In the genomic region with DNA sequence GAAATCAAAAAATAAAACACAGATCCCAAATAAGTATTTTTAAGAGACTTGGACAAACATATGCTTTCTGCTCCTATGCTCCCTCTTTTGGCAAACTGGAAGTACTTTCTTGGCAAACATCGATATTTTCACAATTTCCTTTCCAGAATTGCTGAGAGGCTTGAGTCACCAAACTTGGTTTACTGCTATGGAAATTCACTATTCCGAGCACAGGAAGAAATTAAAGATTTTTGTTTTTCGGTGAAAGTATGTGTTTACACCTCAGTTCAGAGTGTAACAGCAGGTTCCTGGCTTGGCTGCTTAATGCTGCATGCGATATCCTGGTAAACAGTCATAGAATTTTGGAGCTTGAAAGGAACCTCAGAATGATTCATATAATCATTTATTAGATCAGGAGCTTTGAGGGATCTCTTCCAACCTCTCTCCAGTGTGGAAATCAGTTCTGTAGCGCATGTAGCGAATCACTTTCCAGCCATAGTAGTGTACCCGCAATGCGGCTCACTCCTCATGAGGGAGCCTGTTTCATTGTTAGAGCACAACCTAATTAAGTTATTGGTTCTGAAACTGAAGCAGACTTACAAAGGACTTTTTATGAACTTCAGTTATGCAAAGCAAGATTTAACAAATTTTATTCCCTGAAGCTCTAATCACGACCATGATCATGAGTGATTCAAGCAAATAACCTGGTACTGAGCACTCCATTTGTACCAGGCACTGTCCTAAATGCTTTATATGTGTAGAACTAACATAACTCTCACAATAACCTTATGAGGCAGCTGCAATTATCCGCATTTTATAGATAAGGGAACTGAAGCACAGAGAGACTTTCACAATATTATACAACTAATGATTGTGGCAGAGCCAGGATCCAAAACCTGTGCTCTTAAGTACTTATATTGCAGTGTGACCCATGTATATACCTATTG, we compare ENCODE assay signal across 8 cellular contexts. TPM values are rescaled to one million over a fixed set of nuclear protein-coding genes. Genes with fewer than 3 reads are reported as not detected.
DNase-seq lines count a peak whose midpoint lies in the region; ATAC-seq, FAIRE-seq and TF ChIP-seq lines count a peak whose summit lies in the region.

No MANE protein-coding gene starts in this region.

- SMC1A ChIA-PET in GM12878 (lab: Charles Lee; ENCODE audit: uncharacterized antibody, unreplicated experiment), result interaction anchor here (0.8 to 1.3 kb wide), 2 partner anchors 15 to 16 kb away, joined by 3 read pairs; no protein-coding TSS in a partner anchor

- CTCF ChIA-PET in GM12878 (lab: Yijun Ruan, JAX), result interaction anchor here (0.9 kb wide), 1 partner anchor 59 kb away, joined by 3 read pairs; no protein-coding TSS in a partner anchor

- H3K4me3 ChIP-seq in AG09309 (ENCODE audit: control insufficient read depth, low read depth, low read length) (no peak overlapping the region; the same call in 1 of the 2 replicates), GM12878 (no peak overlapping the region), keratinocyte (ENCODE audit: control insufficient read depth in 2 of 3, extremely low read depth in 1 of 3, insufficient read depth in 2 of 3, low read depth in 1 of 3, low read length in 3 of 3) (peak overlapping the region in 2 of 3 experiments; percentile 67 to 71), suprapubic skin (peak overlapping the region; percentile 22)
- H3K4me3 ChIP-seq in Jurkat, Clone E6-1 (ENCODE audit: low read length), result no peak overlapping the region

- TF ChIP-seq POLR2A in GM12878 (IDR thresholded peaks at IDR 0.05; ENCODE audit: low read depth, low read length) (no peak), suprapubic skin (IDR thresholded peaks at IDR 0.05) (no peak)

- no peaks in the 10 kb centered on the region for H3K4me1 ChIP-seq in GM12878 (ENCODE audit: control insufficient read depth, insufficient read depth, low read length)
- peaks cover 23% of the 10 kb centered on the region for H3K4me1 ChIP-seq in keratinocyte (ENCODE audit: control insufficient read depth, extremely low read depth, insufficient read depth, low read length)
- peaks cover 30% of the 10 kb centered on the region for H3K4me1 ChIP-seq in suprapubic skin

- ATAC-seq in GM12878 (no peak), HG03196 (IDR thresholded peaks at IDR 0.05; ENCODE audit: unreplicated experiment) (no peak), HG03025 (IDR thresholded peaks at IDR 0.05; ENCODE audit: low FRiP score, unreplicated experiment) (no peak), GM21737 (IDR thresholded peaks at IDR 0.05; ENCODE audit: unreplicated experiment) (no peak)

- DNase-seq in AG09309 (ENCODE audit: low read depth) (peak; percentile 81), GM12878 (ENCODE audit: low read depth, low spot score) (no peak), keratinocyte (ENCODE audit: low read depth, low spot score) (peak; percentile 46), suprapubic skin (ENCODE audit: low spot score in 2 of 2) (no peak)
- peak; percentile 5 for DNase-seq in Jurkat, Clone E6-1 (ENCODE audit: low read depth, low spot score)

- in situ Hi-C loops in GM12878 (cut with MboI), result no loop called here

- H4K20me1 ChIP-seq in GM12878 (ENCODE audit: control insufficient read depth, insufficient read depth) (no peaks in the 10 kb centered on the region), keratinocyte (ENCODE audit: control insufficient read depth, extremely low read depth, insufficient read depth, low read length) (no peaks in the 10 kb centered on the region)

- RAD21 ChIA-PET in GM12878 (lab: Charles Lee; ENCODE audit: unreplicated experiment), result no interaction called here

- H3K79me2 ChIP-seq in GM12878 (ENCODE audit: control insufficient read depth, insufficient read depth, low read length) (no peaks in the 10 kb centered on the region), keratinocyte (ENCODE audit: control insufficient read depth, insufficient read depth, low read length) (no peaks in the 10 kb centered on the region)

- H3K9me3 ChIP-seq in GM12878 (replicated peaks; ENCODE audit: control insufficient read depth, insufficient read depth, low read length) (no peaks in the 10 kb centered on the region), keratinocyte (ENCODE audit: control insufficient read depth, low read depth, low read length) (no peaks in the 10 kb centered on the region), suprapubic skin (no peaks in the 10 kb centered on the region)

- H2AFZ ChIP-seq in GM12878 (ENCODE audit: control insufficient read depth, low read depth, low read length) (no peak overlapping the region), keratinocyte (ENCODE audit: control insufficient read depth, low read length) (peak overlapping the region; percentile 17)

- no peak overlapping the region for H3K27ac ChIP-seq in GM12878 (ENCODE audit: control insufficient read depth, insufficient read depth)
- H3K27ac ChIP-seq in keratinocyte (ENCODE audit: control insufficient read depth, insufficient read depth, low read length), result peak overlapping the region; percentile 97
- peak overlapping the region; percentile 85 for H3K27ac ChIP-seq in suprapubic skin

- 66% methylated on average over 10 of the region's 10 CpGs for WGBS in GM12878 (ENCODE audit: insufficient coverage, insufficient replicate concordance, low lambda C conversion rate, missing lambda C conversion rate)
- 15% methylated on average over 10 of the region's 10 CpGs for WGBS in suprapubic skin

- BruUV-seq in GM12878 (replicated peaks; lab: Mats Ljungman, UMichigan), result no TSS peak

- FAIRE-seq in GM12878 (lab: Jason Lieb, UNC) (no peak), keratinocyte (lab: Jason Lieb, UNC) (peak; percentile 90)

- no peaks in the 10 kb centered on the region for H3K9me1 ChIP-seq in keratinocyte (ENCODE audit: control insufficient read depth, extremely low read depth, insufficient read depth, low read length)

- intact Hi-C loops in GM12878 (cut with micrococcal nuclease; ENCODE audit: unreplicated experiment), result no loop called here

- H3K27me3 ChIP-seq in GM12878 (replicated peaks in 1 of 2; ENCODE audit: control insufficient read depth in 2 of 2, insufficient read depth in 2 of 2, low read length in 1 of 2) (no peaks in the 10 kb centered on the region), keratinocyte (ENCODE audit: control insufficient read depth, extremely low read depth, insufficient read depth, low read length) (no peaks in the 10 kb centered on the region), suprapubic skin (no peaks in the 10 kb centered on the region)

- H3K4me2 ChIP-seq in GM12878 (ENCODE audit: control insufficient read depth, insufficient read depth) (no peak overlapping the region), keratinocyte (ENCODE audit: control insufficient read depth, extremely low read depth, insufficient read depth, low read depth, low read length) (peak overlapping the region; percentile 74)

- dilution Hi-C loops in keratinocyte (cut with MboI; ENCODE audit: extremely low pct_ligation_motif_present, low sequenced_read_pairs), result no loop called here

- H3K36me3 ChIP-seq in GM12878 (ENCODE audit: control insufficient read depth in 2 of 2, insufficient read depth in 2 of 2, low read length in 1 of 2) (no peaks in the 10 kb centered on the region), keratinocyte (ENCODE audit: control insufficient read depth in 2 of 2, extremely low read depth in 1 of 2, insufficient read depth in 2 of 2, low read length in 2 of 2) (peaks cover 0 to 2% of the 10 kb centered on the region in 2 experiments), suprapubic skin (peaks cover under 1% of the 10 kb centered on the region)

- TF ChIP-seq CTCF in AG09309 (IDR thresholded peaks at IDR 0.05; ENCODE audit: control insufficient read depth, insufficient read depth, low read depth, low read length, missing control alignments) (peak; percentile 70), GM12878 (IDR thresholded peaks at IDR 0.05 in 2 of 3, conservative IDR thresholded peaks at IDR 0.05 in 1 of 3; ENCODE audit: control insufficient read depth in 2 of 3, extremely low read depth in 1 of 3, insufficient read depth in 1 of 3, low read depth in 3 of 3, low read length in 3 of 3) (0 out of 6 replicates have a peak, but pooled peaks of 2 of the 3 experiments have one; percentile 5 to 7), keratinocyte (optimal IDR thresholded peaks at IDR 0.05 in 1 of 3, IDR thresholded peaks at IDR 0.05 in 1 of 3, conservative IDR thresholded peaks at IDR 0.05 in 1 of 3; ENCODE audit: extremely low read depth in 1 of 3, insufficient read depth in 2 of 3, low read length in 3 of 3) (peak; percentile 12 to 63 (median 44)), suprapubic skin (IDR thresholded peaks at IDR 0.05) (peak; percentile 25 to 39)

- TF ChIP-seq RAD21 in GM12878 (IDR thresholded peaks at IDR 0.05; ENCODE audit: insufficient read depth, low read depth, low read length), result no peak

- H3K9ac ChIP-seq in GM12878 (ENCODE audit: control insufficient read depth, insufficient read depth, low read length) (no peak overlapping the region), keratinocyte (ENCODE audit: control insufficient read depth, extremely low read depth, insufficient read depth, low read length) (peak overlapping the region; percentile 80)

- POLR2A ChIA-PET in GM12878 (lab: Charles Lee), result no interaction called here

- TF ChIP-seq EP300 in GM12878 (IDR thresholded peaks at IDR 0.05; ENCODE audit: borderline replicate concordance in 1 of 2, control insufficient read depth in 1 of 2, low read depth in 2 of 2, low read length in 2 of 2) (no peak), suprapubic skin (IDR thresholded peaks at IDR 0.05) (no peak)

RNA-seq across cellular contexts. Expression of gene ATP2A2, which starts 56.4 kb away (rescaled TPM):
- 102 TPM for polyA plus RNA-seq in Jurkat, Clone E6-1 (2012; ENCODE audit: insufficient read depth, insufficient read length)
- total RNA-seq in GM12878 (2013; cell fraction: nucleolus; rRNA removed), result 177 and 186 TPM in 2 replicates
- 74.9 and 80.2 TPM in 2 replicates for total RNA-seq in GM12878 (2014; rRNA removed)
- total RNA-seq in GM12878 (2014; rRNA removed; fragmentation: Illumina TruSeq; extraction: Trizol), result 31.7 and 33.3 TPM in 2 replicates
- 120 and 133 TPM in 2 replicates for total RNA-seq in GM12878 (2021)
- 57.9 TPM for polyA plus RNA-seq in GM12878 (2011; ENCODE audit: low read depth)
- 25.3 and 35.5 TPM in 2 replicates for polyA plus RNA-seq in GM12878 (2011; rRNA removed)
- 20.9 and 28.4 TPM in 2 replicates for polyA plus RNA-seq in GM12878 (2011; cell fraction: cytosol; rRNA removed)
- 107 and 121 TPM in 2 replicates for polyA plus RNA-seq in GM12878 (2011; cell fraction: nucleus; rRNA removed)
- 65.9 and 70.6 TPM in 2 replicates for polyA plus RNA-seq in GM12878 (2012)
- 87.0 and 91.5 TPM in 2 replicates for polyA plus RNA-seq in GM12878 (2014; fragmentation: Illumina TruSeq; extraction: Trizol)
- polyA plus RNA-seq in GM12878 (2014; fragmentation: Nextera tagmentation; extraction: Ambion mirVana), result 1 to 10 TPM; 3.7 to 5.1 TPM
- polyA plus RNA-seq in GM12878 (2014; rRNA removed), result 44.6 and 48.0 TPM in 2 replicates
- polyA plus RNA-seq in GM12878 (2016; fragmentation: Nextera tagmentation; extraction: Ambion mirVana), result 10 to 100 TPM; 23.7 to 29.1 TPM
- 53.8 and 71.5 TPM in 2 replicates for polyA minus RNA-seq in GM12878 (2011; rRNA and poly(A)+ RNA removed)
- 29.8 and 34.0 TPM in 2 replicates for polyA minus RNA-seq in GM12878 (2011; cell fraction: cytosol; rRNA and poly(A)+ RNA removed)
- 56.6 and 89.7 TPM in 2 replicates for polyA minus RNA-seq in GM12878 (2011; cell fraction: nucleus; rRNA and poly(A)+ RNA removed)
- polyA plus RNA-seq in keratinocyte, result 54.5 to 190 TPM (median 127 TPM) in 3 replicates
- 125 TPM for polyA plus RNA-seq in keratinocyte (2011; ENCODE audit: low read depth)
- polyA plus RNA-seq in keratinocyte (2011; cell fraction: cytosol; rRNA removed), result 44.8 and 61.1 TPM in 2 replicates
- polyA plus RNA-seq in keratinocyte (2011; cell fraction: nucleus; rRNA removed), result 434 and 449 TPM in 2 replicates
- 126 and 203 TPM in 2 replicates for polyA plus RNA-seq in keratinocyte (2012; ENCODE audit: low replicate concordance)
- polyA minus RNA-seq in keratinocyte, result 122 to 314 TPM (median 265 TPM) in 3 replicates
- polyA minus RNA-seq in keratinocyte (2011; cell fraction: cytosol; rRNA and poly(A)+ RNA removed), result 79.8 TPM
- 294 and 451 TPM in 2 replicates for polyA minus RNA-seq in keratinocyte (2011; cell fraction: nucleus; rRNA and poly(A)+ RNA removed)
- 100 to 1,000 TPM in 3 of 4 donors, 10 to 100 TPM in 1; 95.9 to 138 (median 118) TPM for total RNA-seq in suprapubic skin

Comparison
In these comparisons a context has a peak if more than half of its experiments do, and no peak if none do; other contexts are left out.
1. DNase-seq: peak in AG09309 (single experiment), Jurkat, Clone E6-1 (single experiment) and keratinocyte (single experiment); none in GM12878 (single experiment) and suprapubic skin (0 of 2).
2. H3K4me3 ChIP-seq: peak in keratinocyte (2 of 3) and suprapubic skin (single experiment); none in AG09309 (single experiment), Jurkat, Clone E6-1 (single experiment) and GM12878 (single experiment).
3. CTCF ChIP-seq: peak in every context shown above with its lines; median percentile 70 in AG09309; 44 in keratinocyte; 32 in suprapubic skin; 6 in GM12878.